In the genomic region with DNA sequence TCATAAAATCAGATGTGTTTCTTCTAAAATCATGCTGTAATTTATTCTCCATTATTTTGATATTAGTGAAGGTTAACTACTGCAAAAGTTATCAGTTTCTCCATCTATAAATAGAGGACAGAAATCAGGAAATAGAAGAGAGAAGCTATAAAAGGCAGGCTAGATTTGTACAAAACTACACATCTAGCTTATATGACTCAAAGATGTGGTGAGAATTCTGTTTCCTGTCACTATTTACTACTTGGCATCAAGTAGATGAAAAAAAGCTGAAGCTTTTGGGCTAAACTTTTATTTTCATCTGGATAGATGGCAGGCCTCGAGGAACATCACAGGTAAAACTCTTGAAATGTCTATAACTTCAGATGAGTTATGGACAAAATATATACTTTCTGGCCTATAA, we compare ENCODE assay signal across 21 cellular contexts. TPM values are rescaled to one million over a fixed set of nuclear protein-coding genes. Genes with fewer than 3 reads are reported as not detected.
DNase-seq lines count a peak whose midpoint lies in the region; FAIRE-seq and TF ChIP-seq lines count a peak whose summit lies in the region.
"Had no signal": no experiment of that assay in that cellular context is flagged by ENCODE, and none has a peak within 500 bp of the region (broad histone marks: within the 10 kb centered on the region; RNA-seq: fewer than 3 reads in every experiment).

No MANE protein-coding gene starts in this region.

- FAIRE-seq in bronchial epithelial cell (lab: Jason Lieb, UNC): no peak
- FAIRE-seq: HepG2 had no signal

- TF ChIP-seq POLR2A in NB4 (IDR thresholded peaks at IDR 0.05; ENCODE audit: extremely low read depth, insufficient read length): no peak

- peak overlapping the region; percentile 41 for H2AFZ ChIP-seq in ACC112 (ENCODE audit: low read length, unreplicated experiment)

- peaks cover 3% of the 10 kb centered on the region; the same call in 1 of the 2 replicates for H3K9me3 ChIP-seq in SJCRH30 (replicated peaks)
- H3K9me3 ChIP-seq: stomach had no signal

- H3K27me3 ChIP-seq in ACC112 (ENCODE audit: insufficient read depth, low read length): no peaks in the 10 kb centered on the region
- no peaks in the 10 kb centered on the region for H3K27me3 ChIP-seq in bronchial epithelial cell (ENCODE audit: control insufficient read depth, insufficient read depth, low read length)
- H3K27me3 ChIP-seq in SJCRH30: no peaks in the 10 kb centered on the region; the same call in 1 of the 2 replicates
- H3K27me3 ChIP-seq: stomach had no signal

- no peaks in the 10 kb centered on the region for H3K79me2 ChIP-seq in ACC112 (ENCODE audit: control insufficient read depth, insufficient read depth, low read length, unreplicated experiment)

- DNase-seq in EH (ENCODE audit: low read depth) (peak; percentile 44), NB4 (ENCODE audit: low read depth) (peak; percentile 15), bronchial epithelial cell (ENCODE audit: low read depth) (peak; percentile 23), SJCRH30 (no peak), anterior cingulate cortex (lab: John Stamatoyannopoulos, UW) (no peak), caudate nucleus (lab: John Stamatoyannopoulos, UW) (no peak), activated gamma-delta T cell treated with Interleukin-2 at 50 U/mL for 16 hours (no peak)
- DNase-seq: dermis blood vessel endothelial cell; DMS79; foreskin fibroblast; kidney glomerular epithelial cell; MM.1S; NCI-H2081 treated with DMSO at 0.1 percent for 48 hours; NCI-H446 treated with DMSO at 0.1 percent for 48 hours; retina; stimulated activated CD4-positive, alpha-beta T cell treated with anti-CD3 and anti-CD28 coated beads, Interleukin-4, amount 100 ng/mL, for 4 hours; stomach; trophoblast cell had no signal

- no peak for TF ChIP-seq CTCF in NB4 (IDR thresholded peaks at IDR 0.05; ENCODE audit: low read depth, low read length)
- TF ChIP-seq CTCF in bronchial epithelial cell (IDR thresholded peaks at IDR 0.05; ENCODE audit: insufficient read depth, low read length, severe bottlenecking): no peak

- H3K27ac ChIP-seq in ACC112 (ENCODE audit: low read depth, low read length) (peak overlapping the region; percentile 14; the same call in 1 of the 2 replicates), SJCRH30 (no peak overlapping the region), caudate nucleus (ENCODE audit: low read depth, low read length) (no peak overlapping the region)
- H3K27ac ChIP-seq: RWPE1, stomach had no signal

- H3K4me1 ChIP-seq in ACC112 (ENCODE audit: control insufficient read depth, insufficient read depth, low read length, unreplicated experiment): peaks cover 25% of the 10 kb centered on the region
- no peaks in the 10 kb centered on the region for H3K4me1 ChIP-seq in SJCRH30

- no peaks in the 10 kb centered on the region for H3K36me3 ChIP-seq in ACC112 (ENCODE audit: insufficient read depth, low read length)
- H3K36me3 ChIP-seq in bronchial epithelial cell (ENCODE audit: control insufficient read depth, insufficient read depth, low read length): no peaks in the 10 kb centered on the region
- no peaks in the 10 kb centered on the region; the same call in 1 of the 2 replicates for H3K36me3 ChIP-seq in SJCRH30
- H3K36me3 ChIP-seq: stomach had no signal

- H3K4me3 ChIP-seq in ACC112 (ENCODE audit: low read depth, low read length) (no peak overlapping the region), NB4 (ENCODE audit: low read depth, low read length) (no peak overlapping the region), bronchial epithelial cell (ENCODE audit: low read depth, low read length) (no peak overlapping the region), SJCRH30 (no peak overlapping the region)
- H3K4me3 ChIP-seq: stomach had no signal

RNA-seq across cellular contexts. Expression of gene NAB1, which starts 49.8 kb away (rescaled TPM):
- total RNA-seq in bronchial epithelial cell: 92.4 and 106 TPM in 2 replicates
- 130 and 137 TPM in 2 replicates for total RNA-seq in SJCRH30 (2014; rRNA removed; shearing (Covaris generic))

Comparison
In these comparisons a context has a peak if more than half of its experiments do, and no peak if none do; other contexts are left out.
1. DNase-seq: peak in EH (single experiment), NB4 (single experiment) and bronchial epithelial cell (single experiment); none in SJCRH30 (0 of 2), anterior cingulate cortex (0 of 58), caudate nucleus (0 of 61) and activated gamma-delta T cell treated with Interleukin-2 at 50 U/mL for 16 hours (single experiment).